ENCODE assay signal across 13 cellular contexts in the genomic region with DNA sequence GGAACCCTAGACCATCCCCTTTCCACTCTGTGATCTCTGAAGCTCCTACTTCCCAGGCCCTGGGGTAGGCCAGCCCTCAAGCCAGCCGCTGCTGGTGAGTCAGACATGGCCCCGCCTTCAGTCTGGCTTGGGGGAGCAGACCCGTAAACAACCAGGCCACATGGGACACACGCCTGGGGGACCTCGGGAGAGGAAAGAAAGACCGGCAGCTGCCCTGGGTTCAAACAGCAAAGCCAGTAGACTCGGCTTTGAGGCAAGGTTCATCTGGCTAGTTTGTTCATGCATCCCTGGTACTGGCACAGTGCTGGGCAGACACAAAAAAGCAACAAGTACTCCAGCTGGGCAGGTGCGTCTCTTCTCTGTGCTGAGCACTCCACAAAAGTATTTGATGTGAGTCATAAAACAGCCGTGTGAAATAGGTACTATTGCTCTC.
DNase-seq lines count a peak whose midpoint lies in the region; ATAC-seq and TF ChIP-seq lines count a peak whose summit lies in the region.
"Had no signal": no experiment of that assay in that cellular context is flagged by ENCODE, and none has a peak within 500 bp of the region (broad histone marks: within the 10 kb centered on the region; RNA-seq: fewer than 3 reads in every experiment).

No MANE protein-coding gene starts in this region.

- H3K27me3 ChIP-seq in PC-3 (ENCODE audit: low read length) (peaks cover 7% of the 10 kb centered on the region), foreskin keratinocyte (peaks cover 3% of the 10 kb centered on the region), Peyer's patch (no peaks in the 10 kb centered on the region), stomach (peaks cover 0 to 55% (median 8%) of the 10 kb centered on the region in 3 donors)

- H3K79me2 ChIP-seq in PC-3 (ENCODE audit: low read length): no peaks in the 10 kb centered on the region

- peak overlapping the region; percentile 75 for H3K4me2 ChIP-seq in PC-3 (ENCODE audit: low read length)

- TF ChIP-seq CTCF in PC-3 (conservative IDR thresholded peaks at IDR 0.05; ENCODE audit: low read depth, low read length): no peak
- no peak for TF ChIP-seq CTCF in foreskin keratinocyte (conservative IDR thresholded peaks at IDR 0.05)
- TF ChIP-seq CTCF in Peyer's patch (IDR thresholded peaks at IDR 0.05): no peak
- no peak for TF ChIP-seq CTCF in stomach (IDR thresholded peaks at IDR 0.05)

- peak overlapping the region; percentile 61 for H2AFZ ChIP-seq in PC-3 (ENCODE audit: low read length)

- no peak overlapping the region for H3K9ac ChIP-seq in PC-3 (ENCODE audit: low read length)

- no peaks in the 10 kb centered on the region for H4K20me1 ChIP-seq in PC-3 (ENCODE audit: low read length)

- ATAC-seq in PC-3 (peak; percentile 79), foreskin keratinocyte (peak; percentile 97), HG02798 (IDR thresholded peaks at IDR 0.05; ENCODE audit: poor library complexity, unreplicated experiment) (no peak)

- no peak for TF ChIP-seq EP300 in stomach (IDR thresholded peaks at IDR 0.05)

- no peak for TF ChIP-seq POLR2A in Peyer's patch (IDR thresholded peaks at IDR 0.05)
- no peak for TF ChIP-seq POLR2A in stomach (IDR thresholded peaks at IDR 0.05)

- H3K36me3 ChIP-seq in PC-3 (ENCODE audit: low read depth, low read length) (no peaks in the 10 kb centered on the region), Peyer's patch (no peaks in the 10 kb centered on the region), stomach (no peaks in the 10 kb centered on the region)

- DNase-seq in activated effector memory CD4-positive, alpha-beta T cell treated with anti-CD3 and anti-CD28 coated beads, Interleukin-2, amount 50 U/mL, for 16 hours: peak; percentile 43
- DNase-seq in activated effector memory CD4-positive, alpha-beta T cell treated with Interleukin-2 at 50 U/mL for 16 hours: no peak
- peak; percentile 72 for DNase-seq in PC-3
- peak; percentile 92 to 95 for DNase-seq in foreskin keratinocyte
- no peak for DNase-seq in iPS-NIHi7 (ENCODE audit: extremely low spot score)
- no peak for DNase-seq in Peyer's patch
- DNase-seq in stomach: no peak
- DNase-seq: activated T-cell treated with anti-CD3 and anti-CD28 coated beads, Interleukin-2, amount 50 U/mL, for 72 hours; cortex of kidney; head of caudate nucleus; KG1; naive B cell had no signal

- POLR2A ChIA-PET in PC-3 (lab: Charles Lee; ENCODE audit: unreplicated experiment): no interaction called here

- intact Hi-C loops in PC-3 (cut with micrococcal nuclease) (no loop called here), stomach (cut with DNase I; ENCODE audit: low total_unique reads) (no loop called here)

- H3K4me1 ChIP-seq in PC-3 (ENCODE audit: insufficient read depth, low read length) (peaks cover 19% of the 10 kb centered on the region), foreskin keratinocyte (peaks cover 8% of the 10 kb centered on the region), Peyer's patch (no peaks in the 10 kb centered on the region), stomach (no peaks in the 10 kb centered on the region)

- H3K9me3 ChIP-seq in PC-3 (ENCODE audit: low read length) (no peaks in the 10 kb centered on the region), Peyer's patch (no peaks in the 10 kb centered on the region), stomach (no peaks in the 10 kb centered on the region)

- H3K27ac ChIP-seq in PC-3 (ENCODE audit: low read length): no peak overlapping the region
- H3K27ac ChIP-seq in foreskin keratinocyte: peak overlapping the region; percentile 8
- no peak overlapping the region for H3K27ac ChIP-seq in Peyer's patch
- no peak overlapping the region for H3K27ac ChIP-seq in stomach

- no peaks in the 10 kb centered on the region for H3K9me2 ChIP-seq in PC-3 (replicated peaks; ENCODE audit: low read length)

- BruUV-seq in PC-3 (replicated peaks; lab: Mats Ljungman, UMichigan): no TSS peak

- H3K4me3 ChIP-seq in PC-3 (ENCODE audit: low read length) (no peak overlapping the region), Peyer's patch (no peak overlapping the region), stomach (no peak overlapping the region)

- CTCF ChIA-PET in PC-3 (lab: Charles Lee): interaction anchor here (0.5 to 1.4 kb wide), 3 partner anchors 14 to 59 kb away, joined by 3 to 4 read pairs (median 4); no protein-coding TSS in a partner anchor

- no peaks in the 10 kb centered on the region for H3F3A ChIP-seq in PC-3 (ENCODE audit: low read length, unreplicated experiment)

- 48 to 63% (median 58%) methylated on average over 8 to 9 of the region's 9 CpGs for WGBS in stomach, 5 donors

Comparison
In these comparisons a context has a peak if more than half of its experiments do, and no peak if none do; other contexts are left out.
1. DNase-seq: peak in activated effector memory CD4-positive, alpha-beta T cell treated with anti-CD3 and anti-CD28 coated beads, Interleukin-2, amount 50 U/mL, for 16 hours (single experiment), PC-3 (single experiment) and foreskin keratinocyte (2 of 2); none in activated effector memory CD4-positive, alpha-beta T cell treated with Interleukin-2 at 50 U/mL for 16 hours (single experiment), iPS-NIHi7 (single experiment), Peyer's patch (0 of 3) and stomach (single experiment).